Comparison of ENCODE assay signal across 16 cellular contexts in genomic region chr1:7474786-7475502, GRCh38.
DNase-seq lines count a peak whose midpoint lies in the region; ATAC-seq and TF ChIP-seq lines count a peak whose summit lies in the region.
"Had no signal": no experiment of that assay in that cellular context is flagged by ENCODE, and none has a peak within 500 bp of the region (broad histone marks: within the 10 kb centered on the region; RNA-seq: fewer than 3 reads in every experiment).

No MANE protein-coding gene starts in this region.

- TF ChIP-seq POLR2A in lower leg skin (IDR thresholded peaks at IDR 0.05), result no peak

- intact Hi-C loops in lower leg skin (cut with DNase I; ENCODE audit: low total_unique reads), result no loop called here

- H3K4me3 ChIP-seq in HFF-Myc (replicated peaks; ENCODE audit: low read depth, low read length) (no peak overlapping the region), lower leg skin (ENCODE audit: low read depth, poor library complexity, severe bottlenecking) (no peak overlapping the region)
- H3K4me3 ChIP-seq: HAP-1 had no signal

- in situ Hi-C loops in SK-MEL-5 (cut with HindIII; ENCODE audit: low pct_unique_long_range_greater_than_20kb, low sequenced_read_pairs), result no loop called here

- no peak for ATAC-seq in HG03520 (IDR thresholded peaks at IDR 0.05; ENCODE audit: unreplicated experiment)
- no peak for ATAC-seq in HG02763 (IDR thresholded peaks at IDR 0.05; ENCODE audit: unreplicated experiment)
- ATAC-seq: activated T-cell treated with anti-CD3 and anti-CD28 coated beads, Interleukin-2, amount 50 U/mL, for 4 hours; natural killer cell treated with Interleukin-12 subunit alpha and Interleukin-12 subunit beta and Interleukin-15 and Interleukin-18, amount 100 ng/mL, for 72 hours had no signal

- 96% methylated on average over 12 to 13 of the region's 13 CpGs for WGBS in lower leg skin, 2 donors

- DNase-seq in COLO668 (lab: John Stamatoyannopoulos, UW; ENCODE audit: unreplicated experiment), result peak; percentile 20
- DNase-seq in HFF-Myc (ENCODE audit: extremely low read depth, low read depth), result no peak
- peak; percentile 27 for DNase-seq in SK-MEL-5 (ENCODE audit: low read depth, low spot score)
- peak; percentile 63 for DNase-seq in iPS-NIHi11 (ENCODE audit: low spot score)
- no peak for DNase-seq in lower leg skin (ENCODE audit: low spot score in 2 of 2)
- no peak for DNase-seq in LoVo (ENCODE audit: low spot score)
- DNase-seq: activated T-cell treated with anti-CD3 and anti-CD28 coated beads, Interleukin-2, amount 50 U/mL, for 4 hours; C1 segment of cervical spinal cord; cerebellar nuclear complex; immature natural killer cell; NCI-H1417 treated with DMSO at 0.1 percent for 48 hours; NCI-H226 had no signal

- TF ChIP-seq CTCF in HFF-Myc (IDR thresholded peaks at IDR 0.05; ENCODE audit: low read depth, low read length, missing control alignments), result peak; percentile 28
- no peak for TF ChIP-seq CTCF in lower leg skin (IDR thresholded peaks at IDR 0.05)

Comparison
In these comparisons a context has a peak if more than half of its experiments do, and no peak if none do; other contexts are left out.
1. DNase-seq: peak in COLO668 (single experiment), SK-MEL-5 (single experiment) and iPS-NIHi11 (single experiment); none in HFF-Myc (single experiment), lower leg skin (0 of 2) and LoVo (single experiment).